Comparison of ENCODE assay signal across 8 cellular contexts in genomic region chr13:20182231-20182846, GRCh38. TPM values are rescaled to one million over a fixed set of nuclear protein-coding genes. Genes with fewer than 3 reads are reported as not detected.
DNase-seq lines count a peak whose midpoint lies in the region; FAIRE-seq and TF ChIP-seq lines count a peak whose summit lies in the region.

No MANE protein-coding gene starts in this region.

- peak in 2 of 3 donors; percentile 49 to 71 for TF ChIP-seq CTCF in breast epithelium (IDR thresholded peaks at IDR 0.05)

- no peaks in the 10 kb centered on the region for H3K36me3 ChIP-seq in breast epithelium

- no peak overlapping the region for H3K27ac ChIP-seq in breast epithelium

- H3K27me3 ChIP-seq in breast epithelium: peaks cover 0 to 33% of the 10 kb centered on the region in 2 donors

- DNase-seq in NK-92 treated with Interleukin-12 subunit alpha and Interleukin-12 subunit beta, amount 100 ng/mL, for 24 hours (lab: John Stamatoyannopoulos, UW): peak; percentile 39
- DNase-seq in NK-92 (lab: John Stamatoyannopoulos, UW; ENCODE audit: unreplicated experiment): no peak
- peak; percentile 76 for DNase-seq in HCEC 1CT
- DNase-seq in NCI-H1105 (lab: John Stamatoyannopoulos, UW): peak; percentile 43
- peak; percentile 57 for DNase-seq in SKM-1 (lab: John Stamatoyannopoulos, UW; ENCODE audit: unreplicated experiment)
- no peak for DNase-seq in breast epithelium (ENCODE audit: low spot score in 2 of 2)
- DNase-seq in stimulated activated CD4-positive, alpha-beta T cell treated with anti-CD3 and anti-CD28 coated beads, Interleukin-4, amount 100 ng/mL, for 1 hour: peak; percentile 27

- no peak overlapping the region for H3K4me3 ChIP-seq in breast epithelium

- FAIRE-seq in islet of Langerhans (lab: Jason Lieb, UNC): peak; percentile 91

- no peaks in the 10 kb centered on the region for H3K4me1 ChIP-seq in breast epithelium

- no peaks in the 10 kb centered on the region for H3K9me3 ChIP-seq in breast epithelium

- no peak for TF ChIP-seq POLR2A in breast epithelium (IDR thresholded peaks at IDR 0.05)

- intact Hi-C loops in breast epithelium (cut with DNase I; ENCODE audit: low total_unique reads): no loop called here

RNA-seq across cellular contexts. Expression of gene GJB2, which starts 10.4 kb away (rescaled TPM):
- total RNA-seq in breast epithelium: under 1 TPM in 2 of 3 donors, not detected in 1; 0.66 to 0.88 TPM

RNA-seq across cellular contexts. Expression of gene GJA3, which starts 21.5 kb away (rescaled TPM):
- total RNA-seq in breast epithelium: under 1 TPM in 1 of 3 donors, not detected in 2; 0.29 TPM

RNA-seq across cellular contexts. Expression of gene GJB6, which starts 49.8 kb away (rescaled TPM):
- not detected for total RNA-seq in breast epithelium

Comparison
In these comparisons a context has a peak if more than half of its experiments do, and no peak if none do; other contexts are left out.
1. DNase-seq: peak in NK-92 treated with Interleukin-12 subunit alpha and Interleukin-12 subunit beta, amount 100 ng/mL, for 24 hours (single experiment), HCEC 1CT (single experiment), NCI-H1105 (single experiment), SKM-1 (single experiment) and stimulated activated CD4-positive, alpha-beta T cell treated with anti-CD3 and anti-CD28 coated beads, Interleukin-4, amount 100 ng/mL, for 1 hour (single experiment); none in NK-92 (single experiment) and breast epithelium (0 of 2).